3 cellular contexts compared by ENCODE assay signal in the genomic region with DNA sequence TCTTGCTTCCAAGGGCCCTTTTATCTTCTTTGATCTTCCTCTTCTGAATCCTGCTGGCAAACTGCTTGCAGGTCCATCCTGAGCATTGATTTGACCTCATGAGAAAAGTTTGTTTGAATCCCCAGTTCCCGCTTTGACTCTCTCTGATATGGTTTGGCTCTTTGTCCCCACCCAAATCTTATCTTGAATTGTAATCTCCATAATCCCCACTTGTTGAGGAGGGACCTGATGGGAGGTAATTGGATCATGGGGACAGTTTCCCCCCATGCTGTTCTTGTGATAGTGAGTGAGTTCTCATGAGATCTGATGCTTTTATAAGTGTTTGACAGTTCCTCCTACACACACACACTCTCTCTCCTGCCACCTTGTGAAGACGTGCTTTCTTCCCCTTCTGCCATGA.
"Had no signal": no experiment of that assay in that cellular context is flagged by ENCODE, and none has a peak within 500 bp of the region (broad histone marks: within the 10 kb centered on the region; RNA-seq: fewer than 3 reads in every experiment).

No MANE protein-coding gene starts in this region.

- H3K4me3 ChIP-seq: GM12878 had no signal

- DNase-seq: GDM1, GF-D8 had no signal

- ATAC-seq: GM12878 had no signal
